In genomic region chr10:73922864-73923133, GRCh38 we compare ENCODE assay signal across 18 cellular contexts.
"Had no signal": no experiment of that assay in that cellular context is flagged by ENCODE, and none has a peak within 500 bp of the region (broad histone marks: within the 10 kb centered on the region; RNA-seq: fewer than 3 reads in every experiment).

No MANE protein-coding gene starts in this region.

- H3K27me3 ChIP-seq: adrenal gland, ascending aorta, vagina had no signal

- H3K36me3 ChIP-seq: adrenal gland, ascending aorta, thoracic aorta, vagina had no signal

- H3K4me3 ChIP-seq: adrenal gland, ascending aorta, thoracic aorta, vagina had no signal

- H3K4me1 ChIP-seq: adrenal gland had no signal

- H3K27ac Mint-ChIP-seq: activated naive CD4-positive, alpha-beta T cell treated with anti-CD3 and anti-CD28 coated beads, Interleukin-2, amount 10 ng/mL, durations not matched to agents 7 days and 5 days; T-cell; type B pancreatic cell had no signal

- H3K27ac ChIP-seq: adrenal gland, ascending aorta, thoracic aorta, vagina had no signal

- ATAC-seq: left ventricle myocardium superior, SK-N-SH treated with all-trans-retinoic acid at 6 μM for 48 hours, WTC11 had no signal

- H3K9me3 Mint-ChIP-seq: type B pancreatic cell, WTC11 had no signal

- H3K4me3 Mint-ChIP-seq: activated naive CD4-positive, alpha-beta T cell treated with anti-CD3 and anti-CD28 coated beads, Interleukin-2, amount 10 ng/mL, durations not matched to agents 7 days and 5 days; type B pancreatic cell; WTC11 had no signal

- DNase-seq: activated naive CD4-positive, alpha-beta T cell treated with anti-CD3 and anti-CD28 coated beads, Interleukin-2, amount 10 ng/mL, durations not matched to agents 7 days and 5 days; adrenal gland; central memory CD4-positive, alpha-beta T cell; dermis blood vessel endothelial cell; effector CD8-positive, alpha-beta T cell; hypothalamus; left ventricle myocardium superior; retina; stimulated activated CD4-positive, alpha-beta T cell treated with anti-CD3 and anti-CD28 coated beads, Interleukin-4, amount 100 ng/mL, for 1 hour; stimulated activated naive CD4-positive, alpha-beta T cell treated with Interleukin-2 at 50 U/mL for 16 hours; T-cell; T-helper 9 cell had no signal

- H3K9me3 ChIP-seq: adrenal gland, ascending aorta, thoracic aorta, vagina had no signal

- H3K27me3 Mint-ChIP-seq: type B pancreatic cell had no signal

- H3K36me3 Mint-ChIP-seq: T-cell, type B pancreatic cell, WTC11 had no signal
